10 cellular contexts compared by ENCODE assay signal in the genomic region with DNA sequence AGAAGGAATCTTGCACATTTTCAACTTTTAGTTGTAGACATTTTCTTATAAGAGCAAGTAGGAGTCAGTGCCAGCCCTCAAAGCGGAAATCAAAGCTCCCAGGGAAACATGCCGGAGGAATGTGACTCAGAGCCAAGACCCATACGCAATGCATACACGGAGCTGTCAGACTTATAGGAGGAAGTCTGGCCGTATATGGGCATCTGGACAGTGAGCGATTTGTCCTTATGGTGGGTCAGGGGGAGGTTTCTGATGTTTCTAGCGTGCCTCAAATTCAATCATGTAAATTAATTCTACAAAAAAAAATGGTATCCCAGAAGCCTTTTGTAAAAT. TPM values are rescaled to one million over a fixed set of nuclear protein-coding genes. Genes with fewer than 3 reads are reported as not detected.
DNase-seq lines count a peak whose midpoint lies in the region; ATAC-seq and TF ChIP-seq lines count a peak whose summit lies in the region.
"Had no signal": no experiment of that assay in that cellular context is flagged by ENCODE, and none has a peak within 500 bp of the region (broad histone marks: within the 10 kb centered on the region; RNA-seq: fewer than 3 reads in every experiment).

No MANE protein-coding gene starts in this region.

- H3K79me2 ChIP-seq in OCI-LY7 (ENCODE audit: insufficient read depth, low read depth, low read length) = no peaks in the 10 kb centered on the region

- POLR2A ChIA-PET in OCI-LY7 (lab: Charles Lee) = no interaction called here

- TF ChIP-seq CTCF in LNCaP clone FGC (IDR thresholded peaks at IDR 0.05; ENCODE audit: control insufficient read depth, extremely low read depth, insufficient read depth) (no peak), breast epithelium (IDR thresholded peaks at IDR 0.05) (no peak), left lung (IDR thresholded peaks at IDR 0.05) (no peak), transverse colon (IDR thresholded peaks at IDR 0.05) (no peak), OCI-LY7 (conservative IDR thresholded peaks at IDR 0.05; ENCODE audit: low read length) (no peak)

- H2AFZ ChIP-seq in OCI-LY7 (ENCODE audit: low read length) = no peak overlapping the region

- H4K20me1 ChIP-seq in OCI-LY7 (ENCODE audit: insufficient read depth, low read length) = no peaks in the 10 kb centered on the region

- no peak overlapping the region for H3K4me3 ChIP-seq in LNCaP clone FGC (ENCODE audit: low read depth, low read length)
- H3K4me3 ChIP-seq in breast epithelium = peak overlapping the region in 1 of 3 donors; percentile 38
- no peak overlapping the region for H3K4me3 ChIP-seq in left lung
- H3K4me3 ChIP-seq in transverse colon = peak overlapping the region in 1 of 4 donors; percentile 28
- H3K4me3 ChIP-seq in OCI-LY7 (ENCODE audit: low read depth, low read length, poor library complexity, severe bottlenecking) = no peak overlapping the region

- H3K4me1 ChIP-seq in breast epithelium (no peaks in the 10 kb centered on the region), left lung (peaks cover 0 to 23% of the 10 kb centered on the region in 2 donors), transverse colon (peaks cover 4 to 60% (median 22%) of the 10 kb centered on the region in 4 donors), OCI-LY7 (ENCODE audit: insufficient read depth, low read length, poor library complexity, severe bottlenecking) (no peaks in the 10 kb centered on the region)

- H3K4me2 ChIP-seq in OCI-LY7 (ENCODE audit: low read length) = no peak overlapping the region

- BruUV-seq in OCI-LY7 (replicated peaks; lab: Mats Ljungman, UMichigan) = no TSS peak

- no peaks in the 10 kb centered on the region for H3K9me2 ChIP-seq in OCI-LY7 (ENCODE audit: insufficient read depth, low read length)

- in situ Hi-C loops in transverse colon (cut with MboI; ENCODE audit: low pct_ligation_motif_present in 1 of 4, low pct_unique_long_range_greater_than_20kb in 1 of 4, low sequenced_read_pairs in 3 of 4) = no loop called here

- H3K9me3 ChIP-seq in breast epithelium (no peaks in the 10 kb centered on the region), left lung (no peaks in the 10 kb centered on the region), transverse colon (no peaks in the 10 kb centered on the region), OCI-LY7 (ENCODE audit: low read length) (no peaks in the 10 kb centered on the region)

- H3K27ac ChIP-seq in breast epithelium = peak overlapping the region in 1 of 2 donors; percentile 57
- H3K27ac ChIP-seq in left lung = peak overlapping the region; percentile 37 to 41
- peak overlapping the region; percentile 57 to 69 (median 62) for H3K27ac ChIP-seq in transverse colon
- H3K27ac ChIP-seq in OCI-LY7 (ENCODE audit: low read depth, low read length, poor library complexity, severe bottlenecking) = no peak overlapping the region

- no peaks in the 10 kb centered on the region for H3K36me3 ChIP-seq in breast epithelium
- H3K36me3 ChIP-seq in left lung = no peaks in the 10 kb centered on the region
- no peaks in the 10 kb centered on the region for H3K36me3 ChIP-seq in transverse colon
- no peaks in the 10 kb centered on the region for H3K36me3 ChIP-seq in OCI-LY7 (ENCODE audit: insufficient read depth, low read length)

- ATAC-seq in left lung = peak; percentile 52
- ATAC-seq in HG03520 (IDR thresholded peaks at IDR 0.05; ENCODE audit: unreplicated experiment) = no peak
- no peak for ATAC-seq in HG03135 (IDR thresholded peaks at IDR 0.05; ENCODE audit: unreplicated experiment)

- peak; percentile 91 for DNase-seq in LNCaP clone FGC (ENCODE audit: low read depth)
- DNase-seq in breast epithelium (ENCODE audit: low spot score in 2 of 2) = peak; percentile 67 to 68
- peak in 1 of 2 donors; percentile 63 for DNase-seq in left lung
- peak; percentile 77 for DNase-seq in transverse colon
- no peak for DNase-seq in OCI-LY7 (ENCODE audit: low spot score)
- no peak for DNase-seq in NCI-H345 (lab: John Stamatoyannopoulos, UW)
- DNase-seq: activated T-cell treated with anti-CD3 and anti-CD28 coated beads for 4 hours, NCI-H1092 treated with DMSO at 0.1 percent for 48 hours had no signal

- H3K27me3 ChIP-seq in breast epithelium (no peaks in the 10 kb centered on the region), left lung (peaks cover 0 to 38% of the 10 kb centered on the region in 2 donors), transverse colon (no peaks in the 10 kb centered on the region)

- TF ChIP-seq EP300 in transverse colon (IDR thresholded peaks at IDR 0.05; ENCODE audit: low read depth) = no peak

- CTCF ChIA-PET in OCI-LY7 (lab: Charles Lee; ENCODE audit: unreplicated experiment) = no interaction called here

- TF ChIP-seq POLR2A in breast epithelium (IDR thresholded peaks at IDR 0.05) (no peak), transverse colon (IDR thresholded peaks at IDR 0.05) (no peak)

- 17% methylated on average over 7 of the region's 7 CpGs; no CpG with 5 or more reads in 1 of the 2 donors for WGBS in transverse colon (ENCODE audit: low coverage in 1 of 2), 2 donors

- intact Hi-C loops in breast epithelium (cut with DNase I; ENCODE audit: low total_unique reads) = no loop called here
- intact Hi-C loops in left lung (cut with DNase I) = no loop called here
- intact Hi-C loops in transverse colon (cut with DNase I; ENCODE audit: low total_unique reads) = no loop called here
- intact Hi-C loops in OCI-LY7 (cut with micrococcal nuclease; ENCODE audit: unreplicated experiment) = no loop called here

RNA-seq across cellular contexts. Expression of a gene that starts 3.6 kb away (rescaled TPM):
- 100 to 1,000 TPM in 1 of 3 donors, 10 to 100 TPM in 2; 91.1 to 122 (median 95.0) TPM for total RNA-seq in breast epithelium
- 100 to 1,000 TPM in 1 of 2 donors, 10 to 100 TPM in 1; 66.5 to 282 TPM for total RNA-seq in left lung
- 100 to 1,000 TPM in 1 of 4 donors, 10 to 100 TPM in 3; 37.0 to 146 (median 58.0) TPM for total RNA-seq in transverse colon
- total RNA-seq in OCI-LY7 (2014; rRNA removed; shearing (Covaris generic)) = not detected in 2 replicates
- total RNA-seq in OCI-LY7 (2022) = 0.36 TPM in 1 of 2 replicates, not detected in the other

Comparison
In these comparisons a context has a peak if more than half of its experiments do, and no peak if none do; other contexts are left out.
1. DNase-seq: peak in LNCaP clone FGC (single experiment), breast epithelium (2 of 2) and transverse colon (single experiment); none in OCI-LY7 (single experiment) and NCI-H345 (single experiment).
2. RNA of a gene that starts 3.6 kb away (total RNA-seq): 66.5 to 282 TPM in left lung, 91.1 to 122 TPM in breast epithelium and 37.0 to 146 TPM in transverse colon; 0.36 TPM in OCI-LY7; every median in the first group is over 10 times any median in the second.